24 cellular contexts compared by ENCODE assay signal in the genomic region with DNA sequence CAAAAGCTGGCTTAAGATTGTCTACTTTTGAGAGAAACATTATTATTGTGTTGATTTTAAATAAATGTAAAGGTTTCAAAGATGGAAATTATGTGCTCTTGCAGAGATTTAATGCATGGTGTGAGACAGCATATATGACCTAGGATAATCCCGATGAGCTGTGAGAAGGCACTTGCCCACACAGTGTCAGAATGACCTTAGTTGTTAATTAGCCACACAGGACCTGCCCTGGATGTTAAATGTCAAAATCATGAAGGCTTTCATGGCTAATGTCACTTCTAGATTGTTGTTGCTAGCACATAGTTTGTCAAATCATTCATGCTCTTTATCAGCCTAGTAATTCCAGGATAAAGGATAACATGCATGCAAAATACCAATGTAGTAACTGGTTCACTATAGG.
DNase-seq lines count a peak whose midpoint lies in the region; ATAC-seq and TF ChIP-seq lines count a peak whose summit lies in the region.
"Had no signal": no experiment of that assay in that cellular context is flagged by ENCODE, and none has a peak within 500 bp of the region (broad histone marks: within the 10 kb centered on the region; RNA-seq: fewer than 3 reads in every experiment).

No MANE protein-coding gene starts in this region.

- DNase-seq in Right ventricle myocardium inferior (ENCODE audit: missing footprints) = no peak
- DNase-seq in right cardiac atrium = no peak
- no peak for DNase-seq in left ventricle myocardium superior
- no peak for DNase-seq in left cardiac atrium
- DNase-seq in WERI-Rb-1 = peak; percentile 15
- DNase-seq in A673 (ENCODE audit: low spot score) = no peak
- DNase-seq: ACHN; BE2C; C1 segment of cervical spinal cord; CD4-positive, alpha-beta memory T cell; CD4-positive, CD25-positive, alpha-beta regulatory T cell; CD8-positive, alpha-beta memory T cell; COR-L47; DMS 273 treated with DMSO at 0.1 percent for 48 hours; DMS153; DMS53; DMS79; DND-41; EL; GDM1 had no signal

- no peaks in the 10 kb centered on the region for H3K9me3 ChIP-seq in right cardiac atrium (ENCODE audit: control insufficient read depth, low read length)
- no peaks in the 10 kb centered on the region for H3K9me3 ChIP-seq in WERI-Rb-1 (ENCODE audit: severe bottlenecking)
- no peaks in the 10 kb centered on the region for H3K9me3 ChIP-seq in A673 (ENCODE audit: low read depth, low read length, poor library complexity, severe bottlenecking)
- H3K9me3 ChIP-seq: BE2C, BLaER1 had no signal

- 55% methylated on average over 1 of the region's 1 CpG for WGBS in right cardiac atrium

- H3K4me1 ChIP-seq in right cardiac atrium (ENCODE audit: control insufficient read depth, insufficient read depth, low read length) (no peaks in the 10 kb centered on the region), A673 (ENCODE audit: insufficient read depth, low read length, poor library complexity, severe bottlenecking) (no peaks in the 10 kb centered on the region)
- H3K4me1 ChIP-seq: A549, BE2C had no signal

- H3K27ac ChIP-seq in right cardiac atrium (ENCODE audit: low read length) = no peak overlapping the region
- H3K27ac ChIP-seq in WERI-Rb-1 = peak overlapping the region; percentile 72
- H3K27ac ChIP-seq in A673 (ENCODE audit: low read depth, low read length, poor library complexity, severe bottlenecking) = no peak overlapping the region
- H3K27ac ChIP-seq: 22Rv1, A549, BLaER1 had no signal

- CTCF ChIA-PET in A673 (lab: Charles Lee) = no interaction called here

- no TSS peak for BruUV-seq in A673 (replicated peaks; lab: Mats Ljungman, UMichigan)

- H3K4me3 ChIP-seq in right cardiac atrium (ENCODE audit: low read length) (no peak overlapping the region), WERI-Rb-1 (ENCODE audit: low read depth, low read length) (no peak overlapping the region), A673 (ENCODE audit: low read depth, low read length, poor library complexity, severe bottlenecking) (no peak overlapping the region)
- H3K4me3 ChIP-seq: A549, BLaER1, GM12878 had no signal

- no peaks in the 10 kb centered on the region for H3K27me3 ChIP-seq in right cardiac atrium (ENCODE audit: control insufficient read depth, insufficient read depth)
- no peaks in the 10 kb centered on the region for H3K27me3 ChIP-seq in WERI-Rb-1 (ENCODE audit: insufficient read depth, low read depth, severe bottlenecking)
- H3K27me3 ChIP-seq in A673 (replicated peaks; ENCODE audit: insufficient read depth, low read depth, low read length, poor library complexity) = no peaks in the 10 kb centered on the region
- H3K27me3 ChIP-seq: BE2C, BLaER1 had no signal

- H3K36me3 ChIP-seq in WERI-Rb-1 = no peaks in the 10 kb centered on the region
- H3K36me3 ChIP-seq in A673 (ENCODE audit: insufficient read depth, low read length, poor library complexity, severe bottlenecking) = no peaks in the 10 kb centered on the region
- H3K36me3 ChIP-seq: BE2C, BLaER1 had no signal

- intact Hi-C loops in Right ventricle myocardium inferior (cut with DNase I) (no loop called here), right cardiac atrium (cut with DNase I) (no loop called here), left ventricle myocardium superior (cut with micrococcal nuclease) (no loop called here), left cardiac atrium (cut with DNase I) (no loop called here), A673 (cut with micrococcal nuclease; ENCODE audit: unreplicated experiment) (no loop called here)

- POLR2A ChIA-PET in A673 (lab: Charles Lee; ENCODE audit: low non-redundant PET) = interaction anchor here (0.6 kb wide), 1 partner anchor 13 kb away, joined by 3 read pairs; no protein-coding TSS in a partner anchor

- ATAC-seq in Right ventricle myocardium inferior (peak; percentile 48), right cardiac atrium (no peak), left ventricle myocardium superior (peak; percentile 54), left cardiac atrium (no peak)
- ATAC-seq: A549, GM12878 had no signal

- TF ChIP-seq CTCF in WERI-Rb-1 (IDR thresholded peaks at IDR 0.05; ENCODE audit: low read depth, low read length) (no peak), A673 (conservative IDR thresholded peaks at IDR 0.05; ENCODE audit: low read depth, low read length) (no peak)

Comparison
In these comparisons a context has a peak if more than half of its experiments do, and no peak if none do; other contexts are left out.
1. ATAC-seq: peak in Right ventricle myocardium inferior (single experiment) and left ventricle myocardium superior (single experiment); none in right cardiac atrium (0 of 2) and left cardiac atrium (0 of 2).